ENCODE assay signal across 17 cellular contexts in the genomic region with DNA sequence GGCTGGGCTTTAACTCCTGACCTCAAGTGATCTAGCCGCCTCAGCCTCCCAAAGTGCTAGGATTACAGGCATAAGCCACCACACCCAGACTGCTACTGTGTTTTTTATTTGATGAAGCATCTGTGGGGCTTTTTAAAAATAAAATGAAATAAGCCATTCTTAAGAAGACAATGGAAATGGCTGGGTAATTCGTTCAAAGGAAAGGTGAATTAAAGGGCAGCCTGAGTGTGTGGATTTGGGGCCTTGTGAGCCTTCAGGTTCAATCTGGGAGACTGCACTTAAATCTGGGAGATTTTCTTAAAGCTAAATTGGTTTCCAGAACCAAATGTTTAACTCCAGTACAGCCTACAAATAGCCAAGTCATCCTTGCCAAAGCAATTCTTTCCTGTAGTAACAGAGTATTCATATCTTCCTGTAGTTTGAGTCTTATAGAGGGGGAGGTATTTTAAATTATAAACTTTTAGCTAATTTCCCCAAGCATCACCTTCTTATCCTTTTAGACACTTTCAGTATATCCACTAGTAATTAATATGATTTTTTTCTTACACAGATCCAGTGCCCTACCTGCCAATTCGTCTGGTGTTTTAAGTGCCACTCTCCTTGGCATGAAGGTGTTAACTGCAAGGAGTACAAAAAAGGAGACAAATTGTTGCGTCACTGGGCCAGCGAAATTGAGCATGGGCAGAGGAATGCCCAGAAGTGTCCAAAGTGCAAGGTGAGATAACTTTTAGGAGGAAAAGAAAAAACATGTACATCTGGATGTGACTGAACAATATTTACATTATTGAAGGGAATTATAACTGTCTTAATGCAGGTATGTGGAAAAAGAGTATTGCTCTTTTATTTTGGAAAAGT.
DNase-seq lines count a peak whose midpoint lies in the region; ATAC-seq and TF ChIP-seq lines count a peak whose summit lies in the region.
"Had no signal": no experiment of that assay in that cellular context is flagged by ENCODE, and none has a peak within 500 bp of the region (broad histone marks: within the 10 kb centered on the region; RNA-seq: fewer than 3 reads in every experiment).

No MANE protein-coding gene starts in this region.

- H2AK5ac ChIP-seq in H9 (ENCODE audit: insufficient read length, low read length), result no peak overlapping the region

- no CpG with 5 or more reads among the region's 5 CpGs for WGBS in H9 (ENCODE audit: extremely low coverage, insufficient read length, low lambda C conversion rate)
- 45% methylated on average over 5 of the region's 5 CpGs for WGBS in right lobe of liver (ENCODE audit: insufficient coverage, low coverage, low lambda C conversion rate, missing lambda C conversion rate)
- WGBS in smooth muscle cell (ENCODE audit: low lambda C conversion rate), result 85% methylated on average over 5 of the region's 5 CpGs

- DNase-seq in H9 (no peak), WERI-Rb-1 (no peak), right lobe of liver (peak; percentile 31 to 75 (median 71)), smooth muscle cell (lab: John Stamatoyannopoulos, UW; ENCODE audit: unreplicated experiment) (no peak), substantia nigra (lab: John Stamatoyannopoulos, UW) (no peak)
- DNase-seq in activated CD8-positive, alpha-beta memory T cell treated with anti-CD3 and anti-CD28 coated beads, Interleukin-2, amount 50 U/mL, for 48 hours, result no peak
- DNase-seq: Calu3; CD4-positive, alpha-beta T cell; DND-41; NCI-H187; NCI-H446; NCI-H774; SJCRH30 had no signal

- no peaks in the 10 kb centered on the region for H3K27me3 Mint-ChIP-seq in H9 (ENCODE audit: low read depth)
- H3K27me3 Mint-ChIP-seq: B cell; CD4-positive, alpha-beta T cell; IgD-negative memory B cell had no signal

- H3K23me2 ChIP-seq in H9 (ENCODE audit: insufficient read length, low read depth, low read length, poor library complexity, severe bottlenecking), result no peaks in the 10 kb centered on the region

- no peak overlapping the region for H4K91ac ChIP-seq in H9 (ENCODE audit: insufficient read length, low read depth, low read length)

- H3K4me3 Mint-ChIP-seq in H9, result no peak overlapping the region
- H3K4me3 Mint-ChIP-seq: B cell; CD4-positive, alpha-beta T cell; IgD-negative memory B cell had no signal

- intact Hi-C loops in right lobe of liver (cut with DNase I), result no loop called here

- peaks cover 9% of the 10 kb centered on the region for H3K36me3 ChIP-seq in WERI-Rb-1
- H3K36me3 ChIP-seq in right lobe of liver, result no peaks in the 10 kb centered on the region
- H3K36me3 ChIP-seq in smooth muscle cell (ENCODE audit: low read depth), result peaks cover 2% of the 10 kb centered on the region
- H3K36me3 ChIP-seq: SJCRH30 had no signal

- no peak for TF ChIP-seq POLR2A in right lobe of liver (IDR thresholded peaks at IDR 0.05)

- no peaks in the 10 kb centered on the region for H3K4me1 ChIP-seq in H9 (ENCODE audit: insufficient read depth, low read length)
- peaks cover 0 to 22% (median 7%) of the 10 kb centered on the region in 4 donors for H3K4me1 ChIP-seq in right lobe of liver
- peaks cover 13% of the 10 kb centered on the region for H3K4me1 ChIP-seq in smooth muscle cell (ENCODE audit: low read depth)
- H3K4me1 ChIP-seq: SJCRH30 had no signal

- no peak overlapping the region for H2BK20ac ChIP-seq in H9 (ENCODE audit: low read depth, low read length, poor library complexity, severe bottlenecking)

- no peak overlapping the region for H3K27ac ChIP-seq in H9 (ENCODE audit: insufficient read length, low read depth, low read length)
- H3K27ac ChIP-seq in WERI-Rb-1, result peak overlapping the region; percentile 78
- peak overlapping the region in 2 of 3 donors; percentile 33 to 37 for H3K27ac ChIP-seq in right lobe of liver
- peak overlapping the region; percentile 40 for H3K27ac ChIP-seq in smooth muscle cell (ENCODE audit: low read depth)
- H3K27ac ChIP-seq in substantia nigra (ENCODE audit: low read depth, low read length, poor library complexity, severe bottlenecking), result no peak overlapping the region
- H3K27ac ChIP-seq: PC-9, SJCRH30 had no signal

- H3K4me1 Mint-ChIP-seq in H9, result no peaks in the 10 kb centered on the region
- H3K4me1 Mint-ChIP-seq: B cell, IgD-negative memory B cell had no signal

- H4K20me1 ChIP-seq in H9 (ENCODE audit: control insufficient read depth, insufficient read depth, insufficient read length) (no peaks in the 10 kb centered on the region), smooth muscle cell (ENCODE audit: low read depth) (peaks cover 37% of the 10 kb centered on the region)

- no peak overlapping the region for H4K8ac ChIP-seq in H9 (replicated peaks; ENCODE audit: insufficient read length, low read depth, low read length)

- H3K4ac ChIP-seq in H9 (ENCODE audit: low read depth, low read length), result no peak overlapping the region

- H3K18ac ChIP-seq in H9 (ENCODE audit: insufficient read length, low read depth, low read length), result no peak overlapping the region

- H3K9ac ChIP-seq in H9 (ENCODE audit: extremely low read depth, insufficient read length, low read length) (no peak overlapping the region), smooth muscle cell (ENCODE audit: low read depth) (no peak overlapping the region)

- no peak overlapping the region for H3K23ac ChIP-seq in H9 (ENCODE audit: insufficient read length, low read depth, low read length)

- H3K27me3 ChIP-seq in H9 (ENCODE audit: insufficient read depth, low read length) (no peaks in the 10 kb centered on the region), WERI-Rb-1 (ENCODE audit: insufficient read depth, low read depth, severe bottlenecking) (no peaks in the 10 kb centered on the region), right lobe of liver (no peaks in the 10 kb centered on the region), smooth muscle cell (ENCODE audit: low read depth) (no peaks in the 10 kb centered on the region)
- H3K27me3 ChIP-seq: SJCRH30 had no signal

- no peak overlapping the region for H3K56ac ChIP-seq in H9 (ENCODE audit: insufficient read length, low read depth, low read length)

- no peak overlapping the region for H2BK12ac ChIP-seq in H9 (ENCODE audit: insufficient read length, low read depth, low read length)

- H3K9me3 ChIP-seq in H9 (ENCODE audit: control insufficient read depth, low read depth, low read length), result no peaks in the 10 kb centered on the region
- no peaks in the 10 kb centered on the region for H3K9me3 ChIP-seq in WERI-Rb-1 (ENCODE audit: severe bottlenecking)
- no peaks in the 10 kb centered on the region for H3K9me3 ChIP-seq in right lobe of liver
- H3K9me3 ChIP-seq in smooth muscle cell (replicated peaks; ENCODE audit: low read depth), result no peaks in the 10 kb centered on the region
- H3K9me3 ChIP-seq: SJCRH30 had no signal

- H4K5ac ChIP-seq in H9 (ENCODE audit: insufficient read length, low read depth, low read length), result no peak overlapping the region

- H2AFZ ChIP-seq in H9 (ENCODE audit: low read length) (no peak overlapping the region), smooth muscle cell (ENCODE audit: low read depth) (no peak overlapping the region)
- H2AFZ ChIP-seq: PC-9 had no signal

- ATAC-seq in right lobe of liver (peak; percentile 86 to 88 (median 88)), GM18907 (IDR thresholded peaks at IDR 0.05; ENCODE audit: unreplicated experiment) (no peak)

- H3K79me1 ChIP-seq in H9 (ENCODE audit: insufficient read depth, low read depth, low read length, poor library complexity, severe bottlenecking), result no peaks in the 10 kb centered on the region

- no peak overlapping the region for H2BK120ac ChIP-seq in H9 (ENCODE audit: low read depth, low read length, poor library complexity, severe bottlenecking)

- no peaks in the 10 kb centered on the region for H3K9me3 Mint-ChIP-seq in H9
- H3K9me3 Mint-ChIP-seq: CD4-positive, alpha-beta T cell; IgD-negative memory B cell had no signal

- H2BK5ac ChIP-seq in H9 (ENCODE audit: insufficient read length, low read length), result no peak overlapping the region

- no peak overlapping the region for H3T11ph ChIP-seq in H9 (ENCODE audit: low read length)

- TF ChIP-seq CTCF in H9 (conservative IDR thresholded peaks at IDR 0.05), result no peak
- no peak for TF ChIP-seq CTCF in WERI-Rb-1 (IDR thresholded peaks at IDR 0.05; ENCODE audit: low read depth, low read length)
- no peak for TF ChIP-seq CTCF in right lobe of liver (IDR thresholded peaks at IDR 0.05)
- no peak for TF ChIP-seq CTCF in smooth muscle cell (IDR thresholded peaks at IDR 0.05; ENCODE audit: borderline replicate concordance, insufficient read depth, poor library complexity, severe bottlenecking)

- H3K4me2 ChIP-seq in H9 (ENCODE audit: insufficient read depth, insufficient read length, low read length) (no peak overlapping the region), smooth muscle cell (no peak overlapping the region)
- H3K4me2 ChIP-seq: PC-9 had no signal

- H3F3A ChIP-seq in smooth muscle cell (ENCODE audit: low read depth), result peaks cover 6% of the 10 kb centered on the region

- no peak overlapping the region for H3K14ac ChIP-seq in H9 (ENCODE audit: insufficient read depth, low read length)

- no peaks in the 10 kb centered on the region for H3K36me3 Mint-ChIP-seq in H9 (ENCODE audit: insufficient read depth in 1 of 3, low read depth in 3 of 3)
- H3K36me3 Mint-ChIP-seq: IgD-negative memory B cell had no signal

- H3K4me3 ChIP-seq in WERI-Rb-1 (ENCODE audit: low read depth, low read length) (peak overlapping the region; percentile 62), right lobe of liver (no peak overlapping the region), smooth muscle cell (no peak overlapping the region)
- H3K4me3 ChIP-seq: PC-9, SJCRH30 had no signal

- H3K79me2 ChIP-seq in H9 (ENCODE audit: insufficient read depth, low read length), result no peaks in the 10 kb centered on the region
- H3K79me2 ChIP-seq in smooth muscle cell (ENCODE audit: low read depth), result peaks cover 80% of the 10 kb centered on the region

- peak overlapping the region in 2 of 3 experiments; percentile 86 to 91; a peak in 3 of 7 replicates for H3K27ac Mint-ChIP-seq in H9
- H3K27ac Mint-ChIP-seq: B cell; CD4-positive, alpha-beta T cell; IgD-negative memory B cell had no signal

- H2BK15ac ChIP-seq in H9 (ENCODE audit: low read depth, low read length), result no peak overlapping the region

Comparison
In these comparisons a context has a peak if more than half of its experiments do, and no peak if none do; other contexts are left out.
1. DNase-seq: peak in right lobe of liver (3 of 3); none in H9 (single experiment), WERI-Rb-1 (single experiment), smooth muscle cell (single experiment), activated CD8-positive, alpha-beta memory T cell treated with anti-CD3 and anti-CD28 coated beads, Interleukin-2, amount 50 U/mL, for 48 hours (single experiment) and substantia nigra (0 of 49).
2. H3K27ac ChIP-seq: peak in WERI-Rb-1 (single experiment), right lobe of liver (2 of 3) and smooth muscle cell (single experiment); none in H9 (single experiment) and substantia nigra (single experiment).